Comparison of ENCODE assay signal across 1 cellular context in genomic region chr22:37745548-37746365, GRCh38.
TF ChIP-seq lines count a peak whose summit lies in the region.

No MANE protein-coding gene starts in this region.

TF ChIP-seq in SK-N-SH, 30 proteins besides CTCF, POLR2A, EP300 and RAD21 (continued from another document):
- no peak for TF ChIP-seq ZBTB33 (IDR thresholded peaks at IDR 0.05; ENCODE audit: borderline replicate concordance, low read depth)
- TF ChIP-seq JUND (IDR thresholded peaks at IDR 0.05), result no peak
- TF ChIP-seq ELF1 (IDR thresholded peaks at IDR 0.05), result peak; percentile 13; the same call in 1 of the 2 replicates
- no peak for TF ChIP-seq FOSL2 (IDR thresholded peaks at IDR 0.05; ENCODE audit: borderline replicate concordance, low read depth)
- TF ChIP-seq SMC3 (IDR thresholded peaks at IDR 0.05; ENCODE audit: low read depth, low read length), result no peak
- TF ChIP-seq, protein P1, sequence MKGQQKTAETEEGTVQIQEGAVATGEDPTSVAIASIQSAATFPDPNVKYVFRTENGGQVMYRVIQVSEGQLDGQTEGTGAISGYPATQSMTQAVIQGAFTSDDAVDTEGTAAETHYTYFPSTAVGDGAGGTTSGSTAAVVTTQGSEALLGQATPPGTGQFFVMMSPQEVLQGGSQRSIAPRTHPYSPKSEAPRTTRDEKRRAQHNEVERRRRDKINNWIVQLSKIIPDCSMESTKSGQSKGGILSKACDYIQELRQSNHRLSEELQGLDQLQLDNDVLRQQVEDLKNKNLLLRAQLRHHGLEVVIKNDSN (IDR thresholded peaks at IDR 0.05; ENCODE audit: borderline replicate concordance, low read depth), result no peak
- TF ChIP-seq NFIC (IDR thresholded peaks at IDR 0.05; ENCODE audit: borderline replicate concordance), result no peak
- peak; percentile 52; the same call in 1 of the 2 replicates for TF ChIP-seq IRF3 (IDR thresholded peaks at IDR 0.05; ENCODE audit: low read depth, low read length)
- peak; percentile 32; the same call in 1 of the 2 replicates for TF ChIP-seq YY1 (IDR thresholded peaks at IDR 0.05; ENCODE audit: low read depth)
